8 cellular contexts compared by ENCODE assay signal in genomic region chr18:48409591-48410094, GRCh38. TPM values are rescaled to one million over a fixed set of nuclear protein-coding genes. Genes with fewer than 3 reads are reported as not detected.
DNase-seq lines count a peak whose midpoint lies in the region; ATAC-seq and TF ChIP-seq lines count a peak whose summit lies in the region.

No MANE protein-coding gene starts in this region.

- TF ChIP-seq CTCF in GM12864 (IDR thresholded peaks at IDR 0.05; ENCODE audit: low read depth, low read length, missing control alignments): no peak
- TF ChIP-seq CTCF in activated B cell treated with CpG ODN at 0.5 μM for 24 hours (IDR thresholded peaks at IDR 0.05): no peak
- no peak for TF ChIP-seq CTCF in fibroblast of lung (conservative IDR thresholded peaks at IDR 0.05 in 1 of 2, IDR thresholded peaks at IDR 0.05 in 1 of 2; ENCODE audit: low read depth in 1 of 2, low read length in 2 of 2)
- peak in 1 of 3 experiments; percentile 12 for TF ChIP-seq CTCF in nephron (IDR thresholded peaks at IDR 0.05; ENCODE audit: unreplicated experiment in 3 of 3)

- no peaks in the 10 kb centered on the region for H3K4me1 ChIP-seq in fibroblast of lung (ENCODE audit: control insufficient read depth, extremely low read depth, insufficient read depth, low read length)

- peak overlapping the region; percentile 66 for H3K4me3 ChIP-seq in GM12864 (ENCODE audit: low read depth, low read length)
- H3K4me3 ChIP-seq in fibroblast of lung (replicated peaks in 1 of 4; ENCODE audit: control extremely low read depth in 1 of 4, insufficient read depth in 1 of 4, low read depth in 3 of 4, low read length in 4 of 4): peak overlapping the region; percentile 57 to 72 (median 64)

- H3K9me3 ChIP-seq in fibroblast of lung (ENCODE audit: control insufficient read depth, insufficient read depth, low read depth, low read length): no peaks in the 10 kb centered on the region

- peak overlapping the region; percentile 78 for H2AFZ ChIP-seq in fibroblast of lung (ENCODE audit: low read length)

- H3K36me3 Mint-ChIP-seq in activated B cell treated with CpG ODN at 0.5 μM for 24 hours (ENCODE audit: low read depth): no peaks in the 10 kb centered on the region
- no peaks in the 10 kb centered on the region for H3K36me3 Mint-ChIP-seq in nephron (ENCODE audit: low read depth)

- H3K4me3 Mint-ChIP-seq in activated B cell treated with CpG ODN at 0.5 μM for 24 hours: peak overlapping the region; percentile 66
- peak overlapping the region; percentile 77 to 84 (median 79) for H3K4me3 Mint-ChIP-seq in nephron

- H3K27me3 ChIP-seq in fibroblast of lung (ENCODE audit: control insufficient read depth, insufficient read depth, low read length): peaks cover 38% of the 10 kb centered on the region

- DNase-seq in GM12864 (ENCODE audit: low read depth) (no peak), activated B cell treated with CpG ODN at 0.5 μM for 24 hours (peak; percentile 19), fibroblast of lung (ENCODE audit: low read depth in 2 of 2) (peak; percentile 19 to 23), NCI-H1048 (lab: John Stamatoyannopoulos, UW) (no peak)

- H3K4me1 Mint-ChIP-seq in activated B cell treated with CpG ODN at 0.5 μM for 24 hours (peaks cover 14% of the 10 kb centered on the region), nephron (peaks cover 43% of the 10 kb centered on the region)

- intact Hi-C loops in activated B cell treated with CpG ODN at 0.5 μM for 24 hours (cut with micrococcal nuclease): loop anchor here (1.0 to 5.0 kb wide), 2 partner anchors 128 to 478 kb away; partner anchors contain the start of gene CTIF

- H3K9me3 Mint-ChIP-seq in activated B cell treated with CpG ODN at 0.5 μM for 24 hours: peaks cover 2% of the 10 kb centered on the region
- H3K9me3 Mint-ChIP-seq in nephron: no peaks in the 10 kb centered on the region

- H3K27me3 Mint-ChIP-seq in activated B cell treated with CpG ODN at 0.5 μM for 24 hours (peaks cover 66% of the 10 kb centered on the region), nephron (ENCODE audit: low read depth) (peaks cover 72% of the 10 kb centered on the region)

- H3K27ac Mint-ChIP-seq in activated B cell treated with CpG ODN at 0.5 μM for 24 hours (no peak overlapping the region), nephron (no peak overlapping the region)

- POLR2A ChIA-PET in activated B cell treated with CpG ODN at 0.5 μM for 24 hours (lab: Charles Lee): no interaction called here

- ATAC-seq in HG03280 (IDR thresholded peaks at IDR 0.05; ENCODE audit: unreplicated experiment): peak; percentile 12
- peak; percentile 29 for ATAC-seq in activated B cell treated with CpG ODN at 0.5 μM for 24 hours (ENCODE audit: low read depth)
- ATAC-seq in GM21447 (IDR thresholded peaks at IDR 0.05; ENCODE audit: unreplicated experiment): no peak
- no peak for ATAC-seq in HG03432 (IDR thresholded peaks at IDR 0.05; ENCODE audit: unreplicated experiment)

- no peaks in the 10 kb centered on the region for H3K36me3 ChIP-seq in fibroblast of lung (ENCODE audit: control insufficient read depth, insufficient read depth, low read length)

- no peaks in the 10 kb centered on the region for H3K79me2 ChIP-seq in fibroblast of lung (ENCODE audit: control insufficient read depth, insufficient read depth, low read length)

- H3K4me2 ChIP-seq in fibroblast of lung (ENCODE audit: extremely low read depth, insufficient read depth, low read length): peak overlapping the region; percentile 98

- H4K20me1 ChIP-seq in fibroblast of lung (ENCODE audit: control insufficient read depth, extremely low read depth, insufficient read depth, low read length): no peaks in the 10 kb centered on the region

- no peak overlapping the region for H3K27ac ChIP-seq in fibroblast of lung (ENCODE audit: insufficient read depth, low read length)

- H3K9ac ChIP-seq in fibroblast of lung (ENCODE audit: insufficient read depth, low read length): no peak overlapping the region

- CTCF ChIA-PET in activated B cell treated with CpG ODN at 0.5 μM for 24 hours (lab: Charles Lee): no interaction called here

RNA-seq across cellular contexts. Expression of gene ZBTB7C, which starts 0.5 kb away (rescaled TPM):
- total RNA-seq in activated B cell treated with CpG ODN at 0.5 μM for 24 hours: not detected in 2 replicates
- 0.33 and 0.51 TPM in 2 replicates for total RNA-seq in fibroblast of lung
- polyA plus RNA-seq in fibroblast of lung: 0.10 and 0.19 TPM in 2 replicates
- polyA plus RNA-seq in fibroblast of lung (2012): 0.02 and 0.05 TPM in 2 replicates
- polyA minus RNA-seq in fibroblast of lung (ENCODE audit: low replicate concordance): not detected in 2 replicates

Comparison
In these comparisons a context has a peak if more than half of its experiments do, and no peak if none do; other contexts are left out.
1. DNase-seq: peak in activated B cell treated with CpG ODN at 0.5 μM for 24 hours (single experiment) and fibroblast of lung (2 of 2); none in GM12864 (single experiment) and NCI-H1048 (single experiment).
2. ATAC-seq: peak in HG03280 (single experiment) and activated B cell treated with CpG ODN at 0.5 μM for 24 hours (single experiment); none in GM21447 (single experiment) and HG03432 (single experiment).